9 cellular contexts compared by ENCODE assay signal in genomic region chr3:66038384-66038725, GRCh38. TPM values are rescaled to one million over a fixed set of nuclear protein-coding genes. Genes with fewer than 3 reads are reported as not detected.
DNase-seq lines count a peak whose midpoint lies in the region; ATAC-seq, FAIRE-seq and TF ChIP-seq lines count a peak whose summit lies in the region.
"Had no signal": no experiment of that assay in that cellular context is flagged by ENCODE, and none has a peak within 500 bp of the region (broad histone marks: within the 10 kb centered on the region; RNA-seq: fewer than 3 reads in every experiment).

No MANE protein-coding gene starts in this region.

- peak overlapping the region in 1 of 2 experiments; percentile 87; a peak in 2 of 4 replicates for H3K9ac ChIP-seq in K562 (ENCODE audit: insufficient read depth in 1 of 2, low read depth in 2 of 2, low read length in 2 of 2)
- H3K9ac ChIP-seq in liver (ENCODE audit: low read depth in 1 of 2, low read length in 2 of 2): peak overlapping the region; percentile 66 to 84

- no peaks in the 10 kb centered on the region for H3K79me2 ChIP-seq in K562 (ENCODE audit: control insufficient read depth, insufficient read depth, low read length)

- peaks cover 12% of the 10 kb centered on the region for H3K4me1 Mint-ChIP-seq in activated CD8-positive, alpha-beta memory T cell treated with anti-CD3 and anti-CD28 coated beads, Interleukin-2, amount 10 ng/mL, durations not matched to agents 7 days and 5 days

- ATAC-seq in activated CD8-positive, alpha-beta memory T cell treated with anti-CD3 and anti-CD28 coated beads, Interleukin-2, amount 10 ng/mL, durations not matched to agents 7 days and 5 days: peak; percentile 52
- ATAC-seq in HG03378 (IDR thresholded peaks at IDR 0.05; ENCODE audit: unreplicated experiment): peak; percentile 27
- ATAC-seq in K562: peak; percentile 59
- ATAC-seq in upper lobe of left lung (ENCODE audit: low FRiP score in 2 of 2): peak; percentile 28 to 68

- intact Hi-C loops in K562 (cut with micrococcal nuclease): no loop called here

- in situ Hi-C loops in K562 (cut with MboI): no loop called here

- POLR2A ChIA-PET in K562 (lab: Yijun Ruan, JAX): no interaction called here

- H3K36me3 ChIP-seq in K562 (ENCODE audit: control insufficient read depth, insufficient read depth, low read length) (no peaks in the 10 kb centered on the region), liver (ENCODE audit: control insufficient read depth in 4 of 4, insufficient read depth in 3 of 4, low read depth in 1 of 4, low read length in 3 of 4) (no peaks in the 10 kb centered on the region), upper lobe of left lung (no peaks in the 10 kb centered on the region)

- H2AFZ ChIP-seq in K562 (ENCODE audit: low read depth, low read length): peak overlapping the region; percentile 86

- H3K9me1 ChIP-seq in K562 (ENCODE audit: control insufficient read depth, insufficient read depth, low read length): no peaks in the 10 kb centered on the region

- CTCF ChIA-PET in activated CD8-positive, alpha-beta memory T cell treated with anti-CD3 and anti-CD28 coated beads, Interleukin-2, amount 10 ng/mL, durations not matched to agents 7 days and 5 days (lab: Charles Lee): no interaction called here
- CTCF ChIA-PET in K562 (lab: Yijun Ruan, JAX; ENCODE audit: low intra/inter-chr PET ratio): no interaction called here

- peak overlapping the region; percentile 66 for H3K4me2 ChIP-seq in K562 (ENCODE audit: insufficient read depth, low read length)

- H3K36me3 Mint-ChIP-seq in activated CD8-positive, alpha-beta memory T cell treated with anti-CD3 and anti-CD28 coated beads, Interleukin-2, amount 10 ng/mL, durations not matched to agents 7 days and 5 days: no peaks in the 10 kb centered on the region

- no peaks in the 10 kb centered on the region for H3K9me3 ChIP-seq in K562 (replicated peaks; ENCODE audit: control insufficient read depth, insufficient read depth, low read depth, low read length)
- H3K9me3 ChIP-seq in liver (ENCODE audit: control insufficient read depth in 4 of 4, low read length in 3 of 4): no peaks in the 10 kb centered on the region
- no peaks in the 10 kb centered on the region for H3K9me3 ChIP-seq in upper lobe of left lung

- no peak for DNase-seq in activated CD8-positive, alpha-beta memory T cell treated with anti-CD3 and anti-CD28 coated beads, Interleukin-2, amount 10 ng/mL, durations not matched to agents 7 days and 5 days
- DNase-seq in activated CD8-positive, alpha-beta memory T cell treated with anti-CD3 and anti-CD28 coated beads, Interleukin-2, amount 50 U/mL, for 4 hours: no peak
- DNase-seq in K562 (ENCODE audit: extremely low read depth in 1 of 4, low spot score in 3 of 4) (peak in 1 of 4 experiments; percentile 9), upper lobe of left lung (peak in 1 of 2 donors; percentile 39), NCI-H2196 (lab: John Stamatoyannopoulos, UW; ENCODE audit: unreplicated experiment) (no peak), NCI-H510A treated with DMSO at 0.1 percent for 48 hours (lab: John Stamatoyannopoulos, UW) (no peak)

- no peak for FAIRE-seq in K562 (lab: Jason Lieb, UNC)
- FAIRE-seq: colon had no signal

- no peak for TF ChIP-seq CTCF in K562 (IDR thresholded peaks at IDR 0.05 in 2 of 3, conservative IDR thresholded peaks at IDR 0.05 in 1 of 3; ENCODE audit: insufficient read depth in 2 of 3, low read depth in 1 of 3, low read length in 3 of 3)
- TF ChIP-seq CTCF in liver (IDR thresholded peaks at IDR 0.05; ENCODE audit: low read depth, low read length, missing input control): no peak
- no peak for TF ChIP-seq CTCF in upper lobe of left lung (IDR thresholded peaks at IDR 0.05)

- H3K27ac Mint-ChIP-seq in activated CD8-positive, alpha-beta memory T cell treated with anti-CD3 and anti-CD28 coated beads, Interleukin-2, amount 10 ng/mL, durations not matched to agents 7 days and 5 days: no peak overlapping the region

- H3K27me3 Mint-ChIP-seq in activated CD8-positive, alpha-beta memory T cell treated with anti-CD3 and anti-CD28 coated beads, Interleukin-2, amount 10 ng/mL, durations not matched to agents 7 days and 5 days: peaks cover 71% of the 10 kb centered on the region

- H3K27ac ChIP-seq in K562 (ENCODE audit: extremely low read depth, low read depth, low read length) (no peak overlapping the region), liver (ENCODE audit: low read depth in 1 of 2, low read length in 2 of 2) (peak overlapping the region; percentile 95 to 96), upper lobe of left lung (peak overlapping the region; percentile 90 to 91 (median 91))

- peak overlapping the region; percentile 76 for H3K4me3 Mint-ChIP-seq in activated CD8-positive, alpha-beta memory T cell treated with anti-CD3 and anti-CD28 coated beads, Interleukin-2, amount 10 ng/mL, durations not matched to agents 7 days and 5 days

- H3K9me3 Mint-ChIP-seq in activated CD8-positive, alpha-beta memory T cell treated with anti-CD3 and anti-CD28 coated beads, Interleukin-2, amount 10 ng/mL, durations not matched to agents 7 days and 5 days (ENCODE audit: low read depth): no peaks in the 10 kb centered on the region

- 0% methylated on average over 11 of the region's 25 CpGs for WGBS in K562 (ENCODE audit: insufficient coverage, low coverage, missing lambda C conversion rate)
- under 1% methylated on average over 25 of the region's 25 CpGs for WGBS in liver
- WGBS in upper lobe of left lung, 2 donors: 0 to 1% methylated on average over 25 of the region's 25 CpGs

- TF ChIP-seq POLR2A in K562 (conservative IDR thresholded peaks at IDR 0.05) (no peak), upper lobe of left lung (IDR thresholded peaks at IDR 0.05) (no peak)

- no TSS peak for BruUV-seq in K562 (replicated peaks; lab: Mats Ljungman, UMichigan)

- H3K4me3 ChIP-seq in K562 (peak overlapping the region; percentile 50), liver (ENCODE audit: low read depth in 1 of 3, low read length in 3 of 3) (peak overlapping the region; percentile 79 to 90 (median 80)), upper lobe of left lung (peak overlapping the region; percentile 53 to 85 (median 65))

- H4K20me1 ChIP-seq in K562 (replicated peaks; ENCODE audit: control insufficient read depth, insufficient read depth, low read length): no peaks in the 10 kb centered on the region

- H3K27me3 ChIP-seq in K562 (ENCODE audit: control insufficient read depth in 2 of 2, insufficient read depth in 2 of 2, low read length in 2 of 2): peaks cover 2 to 30% of the 10 kb centered on the region in 2 experiments; a peak in 3 of 5 replicates
- no peaks in the 10 kb centered on the region for H3K27me3 ChIP-seq in liver (ENCODE audit: control insufficient read depth in 4 of 4, insufficient read depth in 4 of 4, low read length in 3 of 4)
- H3K27me3 ChIP-seq in upper lobe of left lung: no peaks in the 10 kb centered on the region

- TF ChIP-seq RAD21 in K562 (CRISPR knock-in tag; conservative IDR thresholded peaks at IDR 0.05 in 1 of 2, IDR thresholded peaks at IDR 0.05 in 1 of 2): no peak
- TF ChIP-seq RAD21 in liver (IDR thresholded peaks at IDR 0.05): peak in 1 of 2 donors; percentile 49

- TF ChIP-seq EP300 in K562 (IDR thresholded peaks at IDR 0.05; ENCODE audit: low read length) (no peak), upper lobe of left lung (IDR thresholded peaks at IDR 0.05) (no peak)

- H3K4me1 ChIP-seq in K562 (replicated peaks in 1 of 2; ENCODE audit: control insufficient read depth in 2 of 2, insufficient read depth in 2 of 2, low read length in 2 of 2) (peaks cover 0 to 25% of the 10 kb centered on the region in 2 experiments; a peak in 2 of 5 replicates), liver (ENCODE audit: control insufficient read depth in 4 of 4, insufficient read depth in 4 of 4, low read length in 3 of 4) (peaks cover 0 to 31% (median 16%) of the 10 kb centered on the region in 4 donors), upper lobe of left lung (peaks cover 7 to 26% (median 11%) of the 10 kb centered on the region in 4 donors)

TF ChIP-seq in K562, 482 proteins besides CTCF, POLR2A, EP300 and RAD21 (continues in another document):
- TF ChIP-seq SNIP1 (IDR thresholded peaks at IDR 0.05; ENCODE audit: low read depth): peak; percentile 60; the same call in 1 of the 2 replicates
- TF ChIP-seq ZC3H11A (IDR thresholded peaks at IDR 0.05; ENCODE audit: low read depth, low read length): no peak

TF ChIP-seq in liver, 16 proteins besides CTCF, POLR2A, EP300 and RAD21 (continues in another document):
- TF ChIP-seq RXRA (IDR thresholded peaks at IDR 0.05): no peak
- peak; percentile 59 for TF ChIP-seq HNF4G (IDR thresholded peaks at IDR 0.05)
- TF ChIP-seq NR2F2 (IDR thresholded peaks at IDR 0.05): no peak
- TF ChIP-seq GABPA (IDR thresholded peaks at IDR 0.05 in 1 of 2, conservative IDR thresholded peaks at IDR 0.05 in 1 of 2): no peak
- peak; percentile 38 for TF ChIP-seq YY1 (IDR thresholded peaks at IDR 0.05)
- TF ChIP-seq, protein P1, sequence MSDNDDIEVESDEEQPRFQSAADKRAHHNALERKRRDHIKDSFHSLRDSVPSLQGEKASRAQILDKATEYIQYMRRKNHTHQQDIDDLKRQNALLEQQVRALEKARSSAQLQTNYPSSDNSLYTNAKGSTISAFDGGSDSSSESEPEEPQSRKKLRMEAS (IDR thresholded peaks at IDR 0.05): peak; percentile 31

RNA-seq across cellular contexts. Expression of gene MAGI1, which starts 0.4 kb away (rescaled TPM):
- total RNA-seq in activated CD8-positive, alpha-beta memory T cell treated with anti-CD3 and anti-CD28 coated beads, Interleukin-2, amount 10 ng/mL, durations not matched to agents 7 days and 5 days: 1 to 10 TPM in 1 of 2 experiments, under 1 TPM in 1; 0.29 to 4.3 TPM
- total RNA-seq in K562 (2011; cell fraction: chromatin; rRNA removed; ENCODE audit: low replicate concordance): 118 and 129 TPM in 2 replicates
- 29.7 and 44.5 TPM in 2 replicates for total RNA-seq in K562 (2011; cell fraction: nucleolus; rRNA removed)
- 46.4 and 50.0 TPM in 2 replicates for total RNA-seq in K562 (2011; cell fraction: nucleoplasm; rRNA removed)
- 42.5 and 42.9 TPM in 2 replicates for total RNA-seq in K562 (2014; rRNA removed)
- total RNA-seq in K562 (2014; rRNA removed; fragmentation: Illumina TruSeq; extraction: Trizol): 50.0 and 50.9 TPM in 2 replicates
- 56.7 and 59.4 TPM in 2 replicates for total RNA-seq in K562 (2015; rRNA removed; fragmentation: Illumina TruSeq; extraction: Trizol)
- total RNA-seq in K562 (2021): 45.7 and 46.3 TPM in 2 replicates
- 14.2 and 30.7 TPM in 2 replicates for polyA plus RNA-seq in K562 (2011; rRNA removed)
- 7.0 and 13.7 TPM in 2 replicates for polyA plus RNA-seq in K562 (2011; cell fraction: cytosol; rRNA removed)
- 18.0 and 30.3 TPM in 2 replicates for polyA plus RNA-seq in K562 (2011; cell fraction: nucleus; rRNA removed)
- polyA plus RNA-seq in K562 (2012): 20.9 and 48.2 TPM in 2 replicates
- polyA plus RNA-seq in K562 (2014; fragmentation: Illumina TruSeq; extraction: Trizol): 48.3 and 57.4 TPM in 2 replicates
- polyA plus RNA-seq in K562 (2014; fragmentation: Nextera tagmentation; extraction: Ambion mirVana): 10 to 100 TPM in 1 of 2 experiments, 1 to 10 TPM in 1; 7.8 to 16.2 TPM
- polyA plus RNA-seq in K562 (2014; rRNA removed): 43.2 and 44.2 TPM in 2 replicates
- 51.0 and 87.9 TPM in 2 replicates for polyA minus RNA-seq in K562 (2011; rRNA and poly(A)+ RNA removed)
- 8.2 and 16.8 TPM in 2 replicates for polyA minus RNA-seq in K562 (2011; cell fraction: cytosol; rRNA and poly(A)+ RNA removed)
- polyA minus RNA-seq in K562 (2011; cell fraction: nucleus; rRNA and poly(A)+ RNA removed): 32.5 and 41.9 TPM in 2 replicates
- 10 to 100 TPM; 18.1 to 68.8 TPM for total RNA-seq in liver
- polyA plus RNA-seq in liver: 1 to 10 TPM; 9.6 to 9.9 TPM
- total RNA-seq in upper lobe of left lung: 10 to 100 TPM; 33.0 to 72.9 (median 62.4) TPM
